In the genomic region with DNA sequence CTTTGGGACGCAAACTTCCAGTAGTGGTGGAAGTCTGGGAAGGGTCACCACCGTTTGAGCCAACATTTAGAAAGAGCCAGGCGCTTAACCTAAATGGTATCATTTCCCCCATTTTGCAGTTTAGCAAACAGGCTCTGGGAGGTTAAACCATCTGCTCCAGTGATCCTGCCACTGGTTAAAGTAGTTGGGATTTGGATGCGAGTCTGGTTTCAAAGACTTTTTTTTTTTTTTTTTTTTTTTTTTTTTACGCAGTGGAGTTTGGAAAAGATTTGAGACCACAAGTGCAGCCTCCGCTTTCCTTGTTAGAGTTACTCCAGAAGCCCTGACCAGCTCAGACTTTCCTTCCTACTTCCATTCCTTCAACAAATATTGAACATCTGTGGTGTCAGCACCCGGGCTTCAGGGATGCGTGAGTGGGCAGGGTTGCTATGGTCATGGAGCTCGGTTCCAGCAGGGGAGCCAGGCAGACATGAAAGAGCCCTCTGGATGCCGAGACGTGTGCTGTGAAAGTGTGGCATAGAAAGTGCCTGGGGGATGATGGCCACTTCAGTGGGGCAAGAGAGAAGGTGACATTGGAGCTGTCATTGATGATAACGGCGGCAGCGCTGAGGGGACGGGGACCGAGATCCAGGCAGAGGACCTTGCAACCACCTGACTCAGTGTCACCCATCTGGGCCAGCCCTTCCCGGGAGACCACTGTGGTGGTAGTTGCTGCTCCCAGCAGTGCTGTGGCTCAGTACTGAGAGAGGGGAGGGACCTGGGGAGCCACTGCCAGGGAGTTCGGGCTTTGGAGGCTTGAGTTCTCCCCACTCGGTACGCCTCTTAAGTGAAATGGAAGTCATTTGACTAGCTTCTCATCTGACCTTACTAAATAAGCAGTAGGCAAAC, we compare ENCODE assay signal across 8 cellular contexts. TPM values are rescaled to one million over a fixed set of nuclear protein-coding genes. Genes with fewer than 3 reads are reported as not detected.
DNase-seq lines count a peak whose midpoint lies in the region; ATAC-seq and TF ChIP-seq lines count a peak whose summit lies in the region.

No MANE protein-coding gene starts in this region.

- intact Hi-C loops in CD14-positive monocyte (cut with micrococcal nuclease) = no loop called here

- H3K36me3 Mint-ChIP-seq in CD14-positive monocyte (peaks cover 0 to 4% of the 10 kb centered on the region in 2 donors), naive B cell (no peaks in the 10 kb centered on the region)

- H3K4me3 ChIP-seq in HAP-1 (peak overlapping the region; percentile 74), SK-N-MC (peak overlapping the region; percentile 92), epithelial cell of proximal tubule (ENCODE audit: low read depth, low read length) (peak overlapping the region; percentile 73)

- no peaks in the 10 kb centered on the region for H3K9me3 ChIP-seq in HAP-1
- H3K9me3 ChIP-seq in SK-N-MC (ENCODE audit: low read depth, low read length) = no peaks in the 10 kb centered on the region

- H3K27ac ChIP-seq in SK-N-MC = peak overlapping the region; percentile 89

- peaks cover 39% of the 10 kb centered on the region for H3K4me1 ChIP-seq in HAP-1

- H3K27ac Mint-ChIP-seq in CD14-positive monocyte (peak overlapping the region; percentile 91 to 98 (median 96)), naive B cell (peak overlapping the region; percentile 46 to 100 (median 99))

- H3K4me1 Mint-ChIP-seq in CD14-positive monocyte = peaks cover 35% of the 10 kb centered on the region
- H3K4me1 Mint-ChIP-seq in naive B cell = peaks cover 30 to 38% (median 32%) of the 10 kb centered on the region in 3 donors

- H3K36me3 ChIP-seq in HAP-1 (replicated peaks) = no peaks in the 10 kb centered on the region
- no peaks in the 10 kb centered on the region for H3K36me3 ChIP-seq in SK-N-MC (ENCODE audit: insufficient read depth, low read length)

- H3K4me3 Mint-ChIP-seq in CD14-positive monocyte = peak overlapping the region; percentile 89 to 95
- peak overlapping the region; percentile 87 to 99 (median 96) for H3K4me3 Mint-ChIP-seq in naive B cell

- H3K9ac ChIP-seq in SK-N-MC (ENCODE audit: insufficient read length) = peak overlapping the region; percentile 82

- no peaks in the 10 kb centered on the region for H3K27me3 ChIP-seq in HAP-1 (ENCODE audit: low read depth)

- in situ Hi-C loops in HAP-1 (cut with MboI; ENCODE audit: low sequenced_read_pairs) = no loop called here

- no peak for DNase-seq in CD14-positive monocyte (ENCODE audit: low spot score)
- DNase-seq in HAP-1 (ENCODE audit: low spot score in 2 of 2) = peak; percentile 47 to 62
- DNase-seq in SK-N-MC (ENCODE audit: low read depth, low spot score) = no peak
- no peak for DNase-seq in epithelial cell of proximal tubule (ENCODE audit: low read depth)
- DNase-seq in naive B cell = no peak
- no peak for DNase-seq in NCI-H2196 treated with DMSO at 0.1 percent for 48 hours (lab: John Stamatoyannopoulos, UW; ENCODE audit: unreplicated experiment)
- no peak for DNase-seq in COLO829 (ENCODE audit: low spot score)

- TF ChIP-seq CTCF in CD14-positive monocyte (IDR thresholded peaks at IDR 0.05) = no peak
- TF ChIP-seq CTCF in epithelial cell of proximal tubule (conservative IDR thresholded peaks at IDR 0.05; ENCODE audit: low read depth, low read length) = peak; percentile 4

- ATAC-seq in naive B cell (ENCODE audit: low read depth in 2 of 2) = no peak
- no peak for ATAC-seq in GM18858 (IDR thresholded peaks at IDR 0.05; ENCODE audit: unreplicated experiment)

- peaks cover 0 to under 1% (median 0%) of the 10 kb centered on the region in 7 donors for H3K9me3 Mint-ChIP-seq in CD14-positive monocyte
- H3K9me3 Mint-ChIP-seq in naive B cell = peaks cover 0 to 2% (median 0%) of the 10 kb centered on the region in 7 donors

- H3K27me3 Mint-ChIP-seq in CD14-positive monocyte (ENCODE audit: low read depth in 3 of 3) (peaks cover 7 to 18% (median 14%) of the 10 kb centered on the region in 3 donors), naive B cell (peaks cover 14 to 24% (median 17%) of the 10 kb centered on the region in 3 donors)

RNA-seq across cellular contexts. Expression of a gene that starts 1.1 kb away (rescaled TPM):
- polyA plus RNA-seq in CD14-positive monocyte = not detected
- total RNA-seq in epithelial cell of proximal tubule = not detected in 2 replicates
- polyA plus RNA-seq in naive B cell (ENCODE audit: low read depth in 6 of 6) = not detected

RNA-seq across cellular contexts. Expression of a gene that starts 15.7 kb away (rescaled TPM):
- not detected for polyA plus RNA-seq in CD14-positive monocyte
- total RNA-seq in epithelial cell of proximal tubule = not detected in 2 replicates
- polyA plus RNA-seq in naive B cell (ENCODE audit: low read depth in 6 of 6) = under 1 TPM in 3 of 6 donors, not detected in 3; 0.07 to 0.19 (median 0.13) TPM

Comparison
In these comparisons a context has a peak if more than half of its experiments do, and no peak if none do; other contexts are left out.
1. DNase-seq: peak in HAP-1 (2 of 2); none in CD14-positive monocyte (single experiment), SK-N-MC (single experiment), epithelial cell of proximal tubule (single experiment), naive B cell (single experiment), NCI-H2196 treated with DMSO at 0.1 percent for 48 hours (single experiment) and COLO829 (single experiment).
2. Peak in every context shown above with its lines, with median percentiles within 50 percentile points of each other: H3K4me3 ChIP-seq.